24 cellular contexts compared by ENCODE assay signal in genomic region chr13:62799038-62799535, GRCh38.
"Had no signal": no experiment of that assay in that cellular context is flagged by ENCODE, and none has a peak within 500 bp of the region (broad histone marks: within the 10 kb centered on the region; RNA-seq: fewer than 3 reads in every experiment).

No MANE protein-coding gene starts in this region.

- DNase-seq: central memory CD4-positive, alpha-beta T cell; colonic mucosa; effector CD8-positive, alpha-beta T cell; foreskin keratinocyte; heart right ventricle; hippocampal formation; kidney glomerular epithelial cell; left colon; left ventricle myocardium inferior; lower lobe of right lung; natural killer cell; stimulated activated CD4-positive, alpha-beta T cell treated with anti-CD3 and anti-CD28 coated beads, Interleukin-2, amount 100 ng/mL, for 24 hours; stimulated activated CD4-positive, alpha-beta T cell treated with anti-CD3 and anti-CD28 coated beads, Interleukin-4, amount 100 ng/mL, for 24 hours; stimulated activated naive B cell treated with anti-CD40 and anti-IgM and Interleukin-4, amounts not matched to agents 10 μg/mL and 1 μg/mL and 100 μg/mL, for 72 hours; stomach; thyroid gland; trophoblast cell had no signal

- H3K27me3 ChIP-seq: colonic mucosa, esophagus muscularis mucosa, foreskin keratinocyte, gastroesophageal sphincter, heart right ventricle, neutrophil, pancreas, stomach, thyroid gland had no signal

- H3K4me1 Mint-ChIP-seq: natural killer cell; stimulated activated naive B cell treated with anti-CD40 and anti-IgM and Interleukin-4, amounts not matched to agents 10 μg/mL and 1 μg/mL and 100 μg/mL, for 72 hours had no signal

- ATAC-seq: foreskin keratinocyte, gastroesophageal sphincter, heart right ventricle, left colon, natural killer cell, pancreas, sciatic nerve had no signal

- H3K27me3 Mint-ChIP-seq: dendritic cell treated with granulocyte-macrophage colony-stimulating factor and Interleukin-4, amounts not matched to agents 40 ng/mL and 50 ng/mL, for 4 days; progenitor cell of endocrine pancreas; stimulated activated naive B cell treated with anti-CD40 and anti-IgM and Interleukin-4, amounts not matched to agents 10 μg/mL and 1 μg/mL and 100 μg/mL, for 72 hours had no signal

- H3K27ac ChIP-seq: colonic mucosa, esophagus muscularis mucosa, foreskin keratinocyte, gastroesophageal sphincter, heart right ventricle, left ventricle myocardium inferior, lower lobe of right lung, neutrophil, pancreas, stomach, thyroid gland had no signal

- H3K36me3 Mint-ChIP-seq: natural killer cell; stimulated activated naive B cell treated with anti-CD40 and anti-IgM and Interleukin-4, amounts not matched to agents 10 μg/mL and 1 μg/mL and 100 μg/mL, for 72 hours had no signal

- H3K4me3 Mint-ChIP-seq: dendritic cell treated with granulocyte-macrophage colony-stimulating factor and Interleukin-4, amounts not matched to agents 40 ng/mL and 50 ng/mL, for 4 days; natural killer cell; stimulated activated naive B cell treated with anti-CD40 and anti-IgM and Interleukin-4, amounts not matched to agents 10 μg/mL and 1 μg/mL and 100 μg/mL, for 72 hours had no signal

- H3K4me3 ChIP-seq: colonic mucosa, esophagus muscularis mucosa, gastroesophageal sphincter, heart right ventricle, left ventricle myocardium inferior, lower lobe of right lung, pancreas, stomach, thyroid gland had no signal

- H3K27ac Mint-ChIP-seq: dendritic cell treated with granulocyte-macrophage colony-stimulating factor and Interleukin-4, amounts not matched to agents 40 ng/mL and 50 ng/mL, for 4 days; natural killer cell; progenitor cell of endocrine pancreas had no signal

- H3K4me1 ChIP-seq: colonic mucosa, esophagus muscularis mucosa, foreskin keratinocyte, gastroesophageal sphincter, heart right ventricle, left ventricle myocardium inferior, lower lobe of right lung, pancreas, stomach, thyroid gland had no signal

- H3K9me3 ChIP-seq: colonic mucosa, esophagus muscularis mucosa, gastroesophageal sphincter, left ventricle myocardium inferior, lower lobe of right lung, neutrophil, pancreas, thyroid gland had no signal

- H3K36me3 ChIP-seq: colonic mucosa, esophagus muscularis mucosa, gastroesophageal sphincter, heart right ventricle, left ventricle myocardium inferior, lower lobe of right lung, neutrophil, pancreas, stomach, thyroid gland had no signal
